ENCODE assay signal across 21 cellular contexts in the genomic region with DNA sequence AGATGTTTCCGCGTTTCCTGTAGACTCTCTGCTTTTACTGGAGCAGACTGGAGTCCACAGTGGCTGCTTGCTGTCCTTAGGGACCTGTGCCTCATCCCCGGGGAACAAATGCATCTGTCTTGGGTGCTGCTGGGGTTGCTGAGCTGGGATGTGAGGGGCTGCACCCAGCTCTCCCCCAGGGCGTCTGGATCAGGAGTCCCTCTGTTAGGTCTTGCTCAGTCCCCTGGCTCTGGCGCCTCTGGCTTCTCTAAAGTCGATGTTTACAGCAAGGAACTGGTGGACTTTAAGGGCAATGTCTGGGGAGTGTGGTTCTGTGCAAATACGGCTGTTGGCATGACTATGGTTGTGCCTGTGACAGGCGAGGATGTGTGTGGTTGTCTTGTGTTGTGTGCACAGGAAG.
DNase-seq lines count a peak whose midpoint lies in the region; ATAC-seq and TF ChIP-seq lines count a peak whose summit lies in the region.
"Had no signal": no experiment of that assay in that cellular context is flagged by ENCODE, and none has a peak within 500 bp of the region (broad histone marks: within the 10 kb centered on the region; RNA-seq: fewer than 3 reads in every experiment).

No MANE protein-coding gene starts in this region.

- H3K27ac Mint-ChIP-seq in neural crest cell (ENCODE audit: unreplicated experiment): peak overlapping the region; percentile 63

- peak; percentile 54 for DNase-seq in D341Med (ENCODE audit: low spot score)
- peak; percentile 23 for DNase-seq in RWPE2 (ENCODE audit: low spot score)
- DNase-seq in neural crest cell (ENCODE audit: low read depth, low spot score): no peak
- peak; percentile 50 for DNase-seq in spleen
- DNase-seq in RPMI8226: no peak
- DNase-seq in activated T-cell treated with anti-CD3 and anti-CD28 coated beads for 4 hours: no peak
- DNase-seq in esophagus squamous epithelium (lab: John Stamatoyannopoulos, UW): no peak
- DNase-seq: BE2C, DMS79, GM23248, KG1, NCI-H1092 treated with DMSO at 0.1 percent for 48 hours, NCI-H2029 treated with DMSO at 0.1 percent for 48 hours, NCI-H226, NCI-H510A treated with DMSO at 0.1 percent for 48 hours, NCI-H748 treated with DMSO at 0.1 percent for 48 hours, PC-9, SIG-M5 had no signal

- no peak for TF ChIP-seq POLR2A in spleen (IDR thresholded peaks at IDR 0.05)
- no peak for TF ChIP-seq POLR2A in esophagus squamous epithelium (IDR thresholded peaks at IDR 0.05)

- TF ChIP-seq CTCF in RWPE2 (IDR thresholded peaks at IDR 0.05; ENCODE audit: poor library complexity, severe bottlenecking) (no peak), neural crest cell (conservative IDR thresholded peaks at IDR 0.05) (no peak), spleen (IDR thresholded peaks at IDR 0.05 in 8 of 11, conservative IDR thresholded peaks at IDR 0.05 in 3 of 11) (no peak), esophagus squamous epithelium (IDR thresholded peaks at IDR 0.05) (no peak)

- intact Hi-C loops in spleen (cut with DNase I; ENCODE audit: low total_unique reads) (no loop called here), esophagus squamous epithelium (cut with DNase I) (no loop called here)

- H3K36me3 ChIP-seq in RWPE2 (ENCODE audit: low read depth) (no peaks in the 10 kb centered on the region), spleen (no peaks in the 10 kb centered on the region), esophagus squamous epithelium (no peaks in the 10 kb centered on the region)
- H3K36me3 ChIP-seq: BE2C, HAP-1 had no signal

- no peaks in the 10 kb centered on the region for H3K9me3 Mint-ChIP-seq in neural crest cell

- H3K4me1 Mint-ChIP-seq in neural crest cell: peaks cover 31% of the 10 kb centered on the region

- H3K4me3 ChIP-seq in RWPE2 (ENCODE audit: severe bottlenecking): no peak overlapping the region
- no peak overlapping the region for H3K4me3 ChIP-seq in spleen
- no peak overlapping the region for H3K4me3 ChIP-seq in esophagus squamous epithelium
- H3K4me3 ChIP-seq: A549, GM23248, HAP-1, PC-9 had no signal

- ATAC-seq in RWPE2 (ENCODE audit: low read depth): no peak

- no peaks in the 10 kb centered on the region for H3K4me1 ChIP-seq in RWPE2 (ENCODE audit: insufficient read depth, poor library complexity, severe bottlenecking)
- H3K4me1 ChIP-seq in spleen: no peaks in the 10 kb centered on the region
- no peaks in the 10 kb centered on the region for H3K4me1 ChIP-seq in esophagus squamous epithelium
- H3K4me1 ChIP-seq: A549, BE2C, HAP-1 had no signal

- peaks cover 3% of the 10 kb centered on the region for H3K36me3 Mint-ChIP-seq in neural crest cell (ENCODE audit: low read depth)

- H3K9me3 ChIP-seq in RWPE2 (ENCODE audit: severe bottlenecking) (no peaks in the 10 kb centered on the region), spleen (peaks cover 0 to 1% (median 0%) of the 10 kb centered on the region in 8 donors), esophagus squamous epithelium (no peaks in the 10 kb centered on the region)
- H3K9me3 ChIP-seq: A549, BE2C, HAP-1 had no signal

- no peaks in the 10 kb centered on the region for H3K27me3 Mint-ChIP-seq in neural crest cell (ENCODE audit: low read depth)

- 74 to 88% (median 78%) methylated on average over 8 of the region's 8 CpGs for WGBS in spleen, 5 donors
- 63 to 66% methylated on average over 7 to 8 of the region's 8 CpGs for WGBS in esophagus squamous epithelium, 2 donors

- H3K27me3 ChIP-seq in RWPE2 (ENCODE audit: insufficient read depth, poor library complexity, severe bottlenecking) (no peaks in the 10 kb centered on the region), spleen (replicated peaks in 1 of 7) (peaks cover 0 to 62% (median 0%) of the 10 kb centered on the region in 7 donors), esophagus squamous epithelium (peaks cover 0 to 47% (median 0%) of the 10 kb centered on the region in 4 donors)
- H3K27me3 ChIP-seq: BE2C had no signal

- H3K27ac ChIP-seq in RWPE2 (ENCODE audit: poor library complexity, severe bottlenecking) (no peak overlapping the region), spleen (no peak overlapping the region), esophagus squamous epithelium (no peak overlapping the region)
- H3K27ac ChIP-seq: A549, GM23248, PC-9, RWPE1 had no signal

- no peak overlapping the region for H3K4me3 Mint-ChIP-seq in neural crest cell

Comparison
In these comparisons a context has a peak if more than half of its experiments do, and no peak if none do; other contexts are left out.
1. DNase-seq: peak in D341Med (single experiment), RWPE2 (single experiment) and spleen (single experiment); none in neural crest cell (single experiment), RPMI8226 (single experiment), activated T-cell treated with anti-CD3 and anti-CD28 coated beads for 4 hours (single experiment) and esophagus squamous epithelium (single experiment).